Comparison of ENCODE assay signal across 9 cellular contexts in genomic region chr6:104525677-104526322, GRCh38.
A peak's percentile ranks its signal among the peaks of the same experiment; 100 is the strongest.
DNase-seq lines count a peak whose midpoint lies in the region; ATAC-seq and TF ChIP-seq lines count a peak whose summit lies in the region.
"Had no signal": no experiment of that assay in that cellular context is flagged by ENCODE, and none has a peak within 500 bp of the region (broad histone marks: within the 10 kb centered on the region; RNA-seq: fewer than 3 reads in every experiment).

No MANE protein-coding gene starts in this region.

- H3K4me3 Mint-ChIP-seq in chondrocyte (ENCODE audit: unreplicated experiment) = peak overlapping the region; percentile 44

- TF ChIP-seq CTCF in AG09309 (IDR thresholded peaks at IDR 0.05; ENCODE audit: control insufficient read depth, insufficient read depth, low read depth, low read length, missing control alignments) = peak; percentile 93
- TF ChIP-seq CTCF in chondrocyte (IDR thresholded peaks at IDR 0.05) = peak; percentile 99

- no peaks in the 10 kb centered on the region for H3K36me3 Mint-ChIP-seq in chondrocyte (ENCODE audit: low read depth)
- H3K36me3 Mint-ChIP-seq: IgD-negative memory B cell had no signal

- H3K4me1 Mint-ChIP-seq in chondrocyte (ENCODE audit: low read depth) = peaks cover 34% of the 10 kb centered on the region
- H3K4me1 Mint-ChIP-seq: IgD-negative memory B cell had no signal

- no peaks in the 10 kb centered on the region for H3K27me3 Mint-ChIP-seq in chondrocyte (ENCODE audit: low read depth)

- ATAC-seq in GM18870 (IDR thresholded peaks at IDR 0.05; ENCODE audit: unreplicated experiment) (peak; percentile 96), HG03108 (IDR thresholded peaks at IDR 0.05; ENCODE audit: unreplicated experiment) (peak; percentile 98), left lobe of liver (peak; percentile 98)

- H3K27ac Mint-ChIP-seq in chondrocyte (ENCODE audit: unreplicated experiment) = no peak overlapping the region
- H3K27ac Mint-ChIP-seq: IgD-negative memory B cell had no signal

- DNase-seq in AG09309 (ENCODE audit: low read depth) (peak; percentile 17), NCI-H446 (lab: John Stamatoyannopoulos, UW) (peak; percentile 82 to 90), chondrocyte (ENCODE audit: low spot score) (no peak), left lobe of liver (ENCODE audit: low spot score) (peak; percentile 56)
- DNase-seq in activated CD4-positive, alpha-beta T cell treated with anti-CD3 and anti-CD28 coated beads for 1 hour = peak; percentile 36
- peak; percentile 59 for DNase-seq in stimulated activated CD4-positive, alpha-beta T cell treated with anti-CD3 and anti-CD28 coated beads, Interleukin-4, amount 100 ng/mL, for 1 hour

- H3K4me3 ChIP-seq in AG09309 (ENCODE audit: control insufficient read depth, low read depth, low read length) = no peak overlapping the region; the same call in 1 of the 2 replicates

- H3K9me3 Mint-ChIP-seq in chondrocyte (ENCODE audit: low read depth) = no peaks in the 10 kb centered on the region
- H3K9me3 Mint-ChIP-seq: IgD-negative memory B cell had no signal
